9 cellular contexts compared by ENCODE assay signal in genomic region chr11:18699848-18700261, GRCh38. TPM values are rescaled to one million over a fixed set of nuclear protein-coding genes. Genes with fewer than 3 reads are reported as not detected.
DNase-seq lines count a peak whose midpoint lies in the region; ATAC-seq and TF ChIP-seq lines count a peak whose summit lies in the region.
"Had no signal": no experiment of that assay in that cellular context is flagged by ENCODE, and none has a peak within 500 bp of the region (broad histone marks: within the 10 kb centered on the region; RNA-seq: fewer than 3 reads in every experiment).

No MANE protein-coding gene starts in this region.

- no peaks in the 10 kb centered on the region for H3K36me3 ChIP-seq in urinary bladder (ENCODE audit: insufficient read depth)

- H3K36me3 Mint-ChIP-seq in activated naive CD4-positive, alpha-beta T cell treated with anti-CD3 and anti-CD28 coated beads, Interleukin-2, amount 50 U/mL, for 24 hours, result no peaks in the 10 kb centered on the region
- peaks cover 0 to 8% of the 10 kb centered on the region in 2 donors for H3K36me3 Mint-ChIP-seq in naive B cell

- H3K9me3 Mint-ChIP-seq in activated naive CD4-positive, alpha-beta T cell treated with anti-CD3 and anti-CD28 coated beads, Interleukin-2, amount 50 U/mL, for 24 hours, result no peaks in the 10 kb centered on the region
- H3K9me3 Mint-ChIP-seq in naive B cell, result no peaks in the 10 kb centered on the region

- ATAC-seq in naive B cell (ENCODE audit: low read depth in 2 of 2) (no peak), foreskin keratinocyte (no peak)

- H3K27ac ChIP-seq in cingulate gyrus (ENCODE audit: low read depth, low read length), result peak overlapping the region; percentile 79
- H3K27ac ChIP-seq in urinary bladder (ENCODE audit: low read depth), result no peak overlapping the region
- no peak overlapping the region for H3K27ac ChIP-seq in foreskin keratinocyte

- whole genome bisulfite sequencing in urinary bladder, result 44% methylated on average over 3 of the region's 3 CpGs

- H3K4me1 ChIP-seq in urinary bladder (ENCODE audit: insufficient read depth) (no peaks in the 10 kb centered on the region), foreskin keratinocyte (peaks cover 8% of the 10 kb centered on the region)

- peaks cover 21% of the 10 kb centered on the region for H3K4me1 Mint-ChIP-seq in activated naive CD4-positive, alpha-beta T cell treated with anti-CD3 and anti-CD28 coated beads, Interleukin-2, amount 50 U/mL, for 24 hours
- H3K4me1 Mint-ChIP-seq in naive B cell, result peaks cover 21 to 23% (median 22%) of the 10 kb centered on the region in 3 donors

- peak overlapping the region; percentile 67 for H3K27ac Mint-ChIP-seq in activated naive CD4-positive, alpha-beta T cell treated with anti-CD3 and anti-CD28 coated beads, Interleukin-2, amount 50 U/mL, for 24 hours
- peak overlapping the region in 2 of 6 donors; percentile 3 to 80 for H3K27ac Mint-ChIP-seq in naive B cell

- no peaks in the 10 kb centered on the region for H3K27me3 Mint-ChIP-seq in activated naive CD4-positive, alpha-beta T cell treated with anti-CD3 and anti-CD28 coated beads, Interleukin-2, amount 50 U/mL, for 24 hours
- H3K27me3 Mint-ChIP-seq in naive B cell, result peaks cover 0 to 40% (median 4%) of the 10 kb centered on the region in 3 donors

- H3K4me3 ChIP-seq in urinary bladder (ENCODE audit: low read depth, low read length), result peak overlapping the region; percentile 86

- peaks cover 4% of the 10 kb centered on the region for H3K27me3 ChIP-seq in foreskin keratinocyte

- DNase-seq in activated naive CD4-positive, alpha-beta T cell treated with Interleukin-2 at 50 U/mL for 16 hours, result no peak
- DNase-seq in naive B cell, result no peak
- no peak for DNase-seq in NCI-H1930 (lab: John Stamatoyannopoulos, UW)
- no peak for DNase-seq in foreskin keratinocyte
- no peak for DNase-seq in NCI-H2107 (lab: John Stamatoyannopoulos, UW)

- H3K4me3 Mint-ChIP-seq in activated naive CD4-positive, alpha-beta T cell treated with anti-CD3 and anti-CD28 coated beads, Interleukin-2, amount 50 U/mL, for 24 hours, result peak overlapping the region; percentile 84
- peak overlapping the region; percentile 76 to 91 (median 82) for H3K4me3 Mint-ChIP-seq in naive B cell

- TF ChIP-seq CTCF in foreskin keratinocyte (conservative IDR thresholded peaks at IDR 0.05), result no peak

RNA-seq across cellular contexts. Expression of gene TMEM86A, which starts 1.3 kb away (rescaled TPM):
- polyA plus RNA-seq in naive B cell (ENCODE audit: low read depth in 6 of 6) (1 to 10 TPM in 1 of 6 donors, under 1 TPM in 4, not detected in 1; 0.45 to 1.1 (median 0.81) TPM), urinary bladder (4.5 TPM), foreskin keratinocyte (0.71 and 1.7 TPM in 2 replicates)
- total RNA-seq in urinary bladder (2.7 TPM), foreskin keratinocyte (0.71 and 1.3 TPM in 2 replicates)

RNA-seq across cellular contexts. Expression of gene IGSF22, which starts 26.1 kb away (rescaled TPM):
- polyA plus RNA-seq in naive B cell (ENCODE audit: low read depth in 6 of 6) (1 to 10 TPM; 1.8 to 3.9 (median 2.9) TPM), urinary bladder (0.32 TPM), foreskin keratinocyte (0.42 and 0.47 TPM in 2 replicates)
- total RNA-seq in urinary bladder (0.21 TPM), foreskin keratinocyte (0.27 and 0.46 TPM in 2 replicates)
- total RNA-seq: LHCN-M2 had no signal
